1 cellular context compared by ENCODE assay signal in genomic region chr1:226402615-226403521, GRCh38.
TF ChIP-seq lines count a peak whose summit lies in the region.

No MANE protein-coding gene starts in this region.

TF ChIP-seq in WTC11, 78 proteins besides CTCF, POLR2A, EP300 and RAD21 (continued from another document):
- TF ChIP-seq PREB (CRISPR knock-in tag; IDR thresholded peaks at IDR 0.05; ENCODE audit: borderline replicate concordance) (no peak), ZNF219 (CRISPR knock-in tag; IDR thresholded peaks at IDR 0.05; ENCODE audit: borderline replicate concordance) (no peak), GRHL2 (CRISPR knock-in tag; IDR thresholded peaks at IDR 0.05; ENCODE audit: insufficient replicate concordance, severe bottlenecking) (no peak), E2F1 (CRISPR knock-in tag; IDR thresholded peaks at IDR 0.05) (no peak)
- TF ChIP-seq, protein P1, sequence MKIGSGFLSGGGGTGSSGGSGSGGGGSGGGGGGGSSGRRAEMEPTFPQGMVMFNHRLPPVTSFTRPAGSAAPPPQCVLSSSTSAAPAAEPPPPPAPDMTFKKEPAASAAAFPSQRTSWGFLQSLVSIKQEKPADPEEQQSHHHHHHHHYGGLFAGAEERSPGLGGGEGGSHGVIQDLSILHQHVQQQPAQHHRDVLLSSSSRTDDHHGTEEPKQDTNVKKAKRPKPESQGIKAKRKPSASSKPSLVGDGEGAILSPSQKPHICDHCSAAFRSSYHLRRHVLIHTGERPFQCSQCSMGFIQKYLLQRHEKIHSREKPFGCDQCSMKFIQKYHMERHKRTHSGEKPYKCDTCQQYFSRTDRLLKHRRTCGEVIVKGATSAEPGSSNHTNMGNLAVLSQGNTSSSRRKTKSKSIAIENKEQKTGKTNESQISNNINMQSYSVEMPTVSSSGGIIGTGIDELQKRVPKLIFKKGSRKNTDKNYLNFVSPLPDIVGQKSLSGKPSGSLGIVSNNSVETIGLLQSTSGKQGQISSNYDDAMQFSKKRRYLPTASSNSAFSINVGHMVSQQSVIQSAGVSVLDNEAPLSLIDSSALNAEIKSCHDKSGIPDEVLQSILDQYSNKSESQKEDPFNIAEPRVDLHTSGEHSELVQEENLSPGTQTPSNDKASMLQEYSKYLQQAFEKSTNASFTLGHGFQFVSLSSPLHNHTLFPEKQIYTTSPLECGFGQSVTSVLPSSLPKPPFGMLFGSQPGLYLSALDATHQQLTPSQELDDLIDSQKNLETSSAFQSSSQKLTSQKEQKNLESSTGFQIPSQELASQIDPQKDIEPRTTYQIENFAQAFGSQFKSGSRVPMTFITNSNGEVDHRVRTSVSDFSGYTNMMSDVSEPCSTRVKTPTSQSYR (CRISPR knock-in tag; IDR thresholded peaks at IDR 0.05): no peak
- TF ChIP-seq, protein P2, sequence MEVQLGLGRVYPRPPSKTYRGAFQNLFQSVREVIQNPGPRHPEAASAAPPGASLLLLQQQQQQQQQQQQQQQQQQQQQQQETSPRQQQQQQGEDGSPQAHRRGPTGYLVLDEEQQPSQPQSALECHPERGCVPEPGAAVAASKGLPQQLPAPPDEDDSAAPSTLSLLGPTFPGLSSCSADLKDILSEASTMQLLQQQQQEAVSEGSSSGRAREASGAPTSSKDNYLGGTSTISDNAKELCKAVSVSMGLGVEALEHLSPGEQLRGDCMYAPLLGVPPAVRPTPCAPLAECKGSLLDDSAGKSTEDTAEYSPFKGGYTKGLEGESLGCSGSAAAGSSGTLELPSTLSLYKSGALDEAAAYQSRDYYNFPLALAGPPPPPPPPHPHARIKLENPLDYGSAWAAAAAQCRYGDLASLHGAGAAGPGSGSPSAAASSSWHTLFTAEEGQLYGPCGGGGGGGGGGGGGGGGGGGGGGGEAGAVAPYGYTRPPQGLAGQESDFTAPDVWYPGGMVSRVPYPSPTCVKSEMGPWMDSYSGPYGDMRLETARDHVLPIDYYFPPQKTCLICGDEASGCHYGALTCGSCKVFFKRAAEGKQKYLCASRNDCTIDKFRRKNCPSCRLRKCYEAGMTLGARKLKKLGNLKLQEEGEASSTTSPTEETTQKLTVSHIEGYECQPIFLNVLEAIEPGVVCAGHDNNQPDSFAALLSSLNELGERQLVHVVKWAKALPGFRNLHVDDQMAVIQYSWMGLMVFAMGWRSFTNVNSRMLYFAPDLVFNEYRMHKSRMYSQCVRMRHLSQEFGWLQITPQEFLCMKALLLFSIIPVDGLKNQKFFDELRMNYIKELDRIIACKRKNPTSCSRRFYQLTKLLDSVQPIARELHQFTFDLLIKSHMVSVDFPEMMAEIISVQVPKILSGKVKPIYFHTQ (CRISPR knock-in tag; IDR thresholded peaks at IDR 0.05): no peak
